ENCODE assay signal across 15 cellular contexts in the genomic region with DNA sequence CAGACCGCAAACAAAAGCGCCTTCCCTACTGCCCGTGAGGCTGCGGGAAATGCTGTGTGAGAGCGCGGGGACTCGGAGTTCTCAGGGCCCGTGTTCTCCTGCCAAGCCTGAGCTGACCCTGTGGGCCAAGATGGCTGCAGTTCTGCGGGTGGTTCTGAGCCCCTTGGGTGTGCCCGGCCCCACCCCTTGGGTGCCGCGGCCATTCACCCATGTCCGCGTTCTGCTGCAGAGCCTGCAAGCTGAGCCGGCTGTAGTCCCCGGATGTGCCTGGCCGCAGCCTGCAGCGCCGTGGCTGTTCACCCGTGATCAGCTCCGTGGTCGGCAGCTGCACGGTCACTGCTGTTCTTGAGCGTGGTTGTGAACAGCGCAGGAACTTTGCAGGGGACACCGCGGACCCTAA. TPM values are rescaled to one million over a fixed set of nuclear protein-coding genes. Genes with fewer than 3 reads are reported as not detected.
A peak's percentile ranks its signal among the peaks of the same experiment; 100 is the strongest.
DNase-seq lines count a peak whose midpoint lies in the region; ATAC-seq and TF ChIP-seq lines count a peak whose summit lies in the region.
"Had no signal": no experiment of that assay in that cellular context is flagged by ENCODE, and none has a peak within 500 bp of the region (broad histone marks: within the 10 kb centered on the region; RNA-seq: fewer than 3 reads in every experiment).

No MANE protein-coding gene starts in this region.

- H4K20me1 ChIP-seq in OCI-LY1 (ENCODE audit: insufficient read depth, low read length): no peaks in the 10 kb centered on the region

- 0 out of 2 replicates have a peak, but pooled peaks cover 7% of the 10 kb centered on the region for H3K79me2 ChIP-seq in OCI-LY1 (ENCODE audit: insufficient read depth, low read length)

- H3K27me3 ChIP-seq in BE2C: no peaks in the 10 kb centered on the region
- H3K27me3 ChIP-seq in CD4-positive, CD25-positive, alpha-beta regulatory T cell (ENCODE audit: control insufficient read depth, insufficient read depth, low read length): no peaks in the 10 kb centered on the region
- H3K27me3 ChIP-seq in OCI-LY1 (ENCODE audit: insufficient read depth, low read length): no peaks in the 10 kb centered on the region
- H3K27me3 ChIP-seq: MG63, right lobe of liver, transverse colon had no signal

- peak overlapping the region in 1 of 3 donors; percentile 99 for H3K27ac Mint-ChIP-seq in CD4-positive, CD25-positive, alpha-beta regulatory T cell
- peak overlapping the region in 4 of 6 donors; percentile 22 to 98 (median 65) for H3K27ac Mint-ChIP-seq in immature natural killer cell

- H3K4me1 Mint-ChIP-seq in CD4-positive, CD25-positive, alpha-beta regulatory T cell: peaks cover 10 to 50% (median 19%) of the 10 kb centered on the region in 4 donors
- H3K4me1 Mint-ChIP-seq in immature natural killer cell: peaks cover 45% of the 10 kb centered on the region in 2 donors

- H3K4me2 ChIP-seq in OCI-LY1 (ENCODE audit: low read length): peak overlapping the region; percentile 61

- ATAC-seq in CD4-positive, CD25-positive, alpha-beta regulatory T cell (ENCODE audit: low read depth in 2 of 2): no peak
- no peak for ATAC-seq in HG03280 (IDR thresholded peaks at IDR 0.05; ENCODE audit: unreplicated experiment)
- ATAC-seq: right lobe of liver had no signal

- no peak overlapping the region for H2AFZ ChIP-seq in OCI-LY1 (ENCODE audit: low read length)

- no peaks in the 10 kb centered on the region for H3K9me3 Mint-ChIP-seq in CD4-positive, CD25-positive, alpha-beta regulatory T cell
- H3K9me3 Mint-ChIP-seq in immature natural killer cell: no peaks in the 10 kb centered on the region
- H3K9me3 Mint-ChIP-seq: brain had no signal

- no peaks in the 10 kb centered on the region for H3K4me1 ChIP-seq in BE2C
- peaks cover 38% of the 10 kb centered on the region for H3K4me1 ChIP-seq in CD4-positive, CD25-positive, alpha-beta regulatory T cell (ENCODE audit: control insufficient read depth, insufficient read depth, low read length, poor library complexity, severe bottlenecking)
- H3K4me1 ChIP-seq in OCI-LY1 (ENCODE audit: insufficient read depth, low read length, severe bottlenecking): peaks cover 61% of the 10 kb centered on the region
- H3K4me1 ChIP-seq: right lobe of liver had no signal

- H3K9me3 ChIP-seq in BE2C (no peaks in the 10 kb centered on the region), OCI-LY1 (ENCODE audit: low read length) (no peaks in the 10 kb centered on the region)
- no peaks in the 10 kb centered on the region for H3K9me3 ChIP-seq in CD4-positive, CD25-positive, alpha-beta regulatory T cell (ENCODE audit: control insufficient read depth in 2 of 2, low read length in 2 of 2)
- H3K9me3 ChIP-seq: MG63, right lobe of liver, transverse colon had no signal

- DNase-seq in BE2C: peak; percentile 8
- DNase-seq in CD4-positive, CD25-positive, alpha-beta regulatory T cell: no peak
- no peak for DNase-seq in immature natural killer cell
- DNase-seq in COLO668 (lab: John Stamatoyannopoulos, UW; ENCODE audit: unreplicated experiment): no peak
- no peak for DNase-seq in stimulated activated CD4-positive, alpha-beta T cell treated with anti-CD3 and anti-CD28 coated beads, Interleukin-2, amount 100 ng/mL, for 48 hours
- DNase-seq: activated T-cell treated with anti-CD3 and anti-CD28 coated beads for 4 hours, GDM1, MG63, NCI-H2081 treated with DMSO at 0.1 percent for 48 hours, transverse colon had no signal

- TF ChIP-seq CTCF in BE2C (IDR thresholded peaks at IDR 0.05; ENCODE audit: low read depth, low read length) (no peak), OCI-LY1 (IDR thresholded peaks at IDR 0.05; ENCODE audit: low read length) (no peak)

- peaks cover 27% of the 10 kb centered on the region for H3K36me3 Mint-ChIP-seq in CD4-positive, CD25-positive, alpha-beta regulatory T cell
- peaks cover 13 to 23% (median 13%) of the 10 kb centered on the region in 3 donors for H3K36me3 Mint-ChIP-seq in immature natural killer cell

- peak overlapping the region; percentile 62 for H3K9ac ChIP-seq in OCI-LY1 (ENCODE audit: low read length)

- no peaks in the 10 kb centered on the region for H3F3A ChIP-seq in OCI-LY1 (ENCODE audit: insufficient read depth, low read length)

- peak overlapping the region; percentile 94 for H3K27ac ChIP-seq in CD4-positive, CD25-positive, alpha-beta regulatory T cell (ENCODE audit: insufficient read depth, low read length, poor library complexity, severe bottlenecking)
- H3K27ac ChIP-seq in OCI-LY1 (ENCODE audit: low read depth, low read length, poor library complexity, severe bottlenecking): peak overlapping the region; percentile 97
- H3K27ac ChIP-seq: right lobe of liver had no signal

- H3K36me3 ChIP-seq in BE2C (peaks cover 38% of the 10 kb centered on the region), OCI-LY1 (ENCODE audit: insufficient read depth, low read length) (peaks cover 91% of the 10 kb centered on the region)
- peaks cover 45% of the 10 kb centered on the region for H3K36me3 ChIP-seq in CD4-positive, CD25-positive, alpha-beta regulatory T cell (ENCODE audit: control insufficient read depth, insufficient read depth, low read length)
- H3K36me3 ChIP-seq: MG63 had no signal

- H3K27me3 Mint-ChIP-seq in CD4-positive, CD25-positive, alpha-beta regulatory T cell: no peaks in the 10 kb centered on the region
- H3K27me3 Mint-ChIP-seq in immature natural killer cell (ENCODE audit: low read depth in 3 of 3): peaks cover 5 to 12% (median 9%) of the 10 kb centered on the region in 3 donors
- H3K27me3 Mint-ChIP-seq: brain had no signal

- H3K4me3 ChIP-seq in BE2C (ENCODE audit: low read depth, low read length) (no peak overlapping the region), OCI-LY1 (ENCODE audit: low read depth, low read length, poor library complexity, severe bottlenecking) (peak overlapping the region; percentile 44)
- no peak overlapping the region for H3K4me3 ChIP-seq in CD4-positive, CD25-positive, alpha-beta regulatory T cell (ENCODE audit: low read depth, low read length)
- H3K4me3 ChIP-seq: lung, MG63, right lobe of liver, transverse colon had no signal

- H3K4me3 Mint-ChIP-seq in CD4-positive, CD25-positive, alpha-beta regulatory T cell: peak overlapping the region in 1 of 4 donors; percentile 9
- H3K4me3 Mint-ChIP-seq in immature natural killer cell: peak overlapping the region in 2 of 5 donors; percentile 9 to 25
- H3K4me3 Mint-ChIP-seq: brain had no signal

- no peaks in the 10 kb centered on the region for H3K9me2 ChIP-seq in OCI-LY1 (ENCODE audit: low read depth, low read length)

RNA-seq across cellular contexts. Expression of gene ACSF3, which starts 20.0 kb away (rescaled TPM):
- 27.6 TPM for polyA plus RNA-seq in BE2C (2012; ENCODE audit: insufficient read depth, insufficient read length, low read depth)
- total RNA-seq in CD4-positive, CD25-positive, alpha-beta regulatory T cell: 56.3 TPM
- polyA plus RNA-seq in CD4-positive, CD25-positive, alpha-beta regulatory T cell: 10 to 100 TPM; 24.1 to 32.8 (median 27.8) TPM
- 10 to 100 TPM; 22.7 to 27.7 (median 24.1) TPM for polyA plus RNA-seq in immature natural killer cell

RNA-seq across cellular contexts. Expression of gene CDH15, which starts 57.9 kb away (rescaled TPM):
- polyA plus RNA-seq in BE2C (2012; ENCODE audit: insufficient read depth, insufficient read length, low read depth): not detected
- 0.17 TPM for total RNA-seq in CD4-positive, CD25-positive, alpha-beta regulatory T cell
- polyA plus RNA-seq in CD4-positive, CD25-positive, alpha-beta regulatory T cell: not detected
- not detected for polyA plus RNA-seq in immature natural killer cell
- total RNA-seq: transverse colon had no signal
